Comparison of ENCODE assay signal across 24 cellular contexts in genomic region chr4:845836-846251, GRCh38. TPM values are rescaled to one million over a fixed set of nuclear protein-coding genes. Genes with fewer than 3 reads are reported as not detected.
DNase-seq lines count a peak whose midpoint lies in the region; ATAC-seq, FAIRE-seq and TF ChIP-seq lines count a peak whose summit lies in the region.
"Had no signal": no experiment of that assay in that cellular context is flagged by ENCODE, and none has a peak within 500 bp of the region (broad histone marks: within the 10 kb centered on the region; RNA-seq: fewer than 3 reads in every experiment).

No MANE protein-coding gene starts in this region.

- no peaks in the 10 kb centered on the region for H3K9me3 ChIP-seq in kidney (ENCODE audit: control insufficient read depth in 1 of 2, low read length in 2 of 2)
- no peaks in the 10 kb centered on the region for H3K9me3 ChIP-seq in smooth muscle cell (replicated peaks; ENCODE audit: low read depth)
- H3K9me3 ChIP-seq in vagina, result no peaks in the 10 kb centered on the region
- H3K9me3 ChIP-seq: transverse colon had no signal

- no peaks in the 10 kb centered on the region for H3K79me2 ChIP-seq in smooth muscle cell (ENCODE audit: low read depth)

- H3F3A ChIP-seq in smooth muscle cell (ENCODE audit: low read depth), result no peaks in the 10 kb centered on the region

- peak; percentile 44 for DNase-seq in Right ventricle myocardium inferior (ENCODE audit: missing footprints)
- DNase-seq in cardiac septum (ENCODE audit: low spot score), result no peak
- peak; percentile 18 to 45 for DNase-seq in cardiac fibroblast (ENCODE audit: low read depth in 2 of 2)
- peak; percentile 48 for DNase-seq in kidney
- no peak for DNase-seq in smooth muscle cell (lab: John Stamatoyannopoulos, UW; ENCODE audit: unreplicated experiment)
- DNase-seq in NCI-H774 (lab: John Stamatoyannopoulos, UW), result no peak
- no peak for DNase-seq in vagina (ENCODE audit: extremely low spot score in 2 of 2)
- DNase-seq: 8988T; activated CD4-positive, alpha-beta memory T cell treated with anti-CD3 and anti-CD28 coated beads, Interleukin-2, amount 10 ng/mL, durations not matched to agents 7 days and 5 days; activated T-cell treated with anti-CD3 and anti-CD28 coated beads, Interleukin-2, amount 50 U/mL, for 48 hours; brain microvascular endothelial cell; erythroblast; H9; islet precursor cell; NCI-H446 treated with DMSO at 0.1 percent for 48 hours; OCI-M1; stimulated activated naive CD4-positive, alpha-beta T cell; T-helper 17 cell; transverse colon had no signal

- intact Hi-C loops in Right ventricle myocardium inferior (cut with DNase I) (no loop called here), cardiac septum (cut with DNase I) (no loop called here), kidney (cut with DNase I) (no loop called here), vagina (cut with DNase I) (no loop called here)

- no peak overlapping the region for H2AFZ ChIP-seq in smooth muscle cell (ENCODE audit: low read depth)

- H3K27ac ChIP-seq in kidney (ENCODE audit: low read depth in 2 of 2, low read length in 2 of 2), result no peak overlapping the region
- no peak overlapping the region for H3K27ac ChIP-seq in smooth muscle cell (ENCODE audit: low read depth)
- no peak overlapping the region for H3K27ac ChIP-seq in vagina
- H3K27ac ChIP-seq: brain microvascular endothelial cell, transverse colon had no signal

- H3K4me2 ChIP-seq in smooth muscle cell, result peak overlapping the region; percentile 55

- no peaks in the 10 kb centered on the region for H4K20me1 ChIP-seq in smooth muscle cell (ENCODE audit: low read depth)

- no peaks in the 10 kb centered on the region for H3K36me3 ChIP-seq in kidney (ENCODE audit: control insufficient read depth in 1 of 2, insufficient read depth in 2 of 2, low read length in 2 of 2)
- no peaks in the 10 kb centered on the region for H3K36me3 ChIP-seq in smooth muscle cell (ENCODE audit: low read depth)
- peaks cover 0 to 24% of the 10 kb centered on the region in 2 donors for H3K36me3 ChIP-seq in vagina

- no peak for TF ChIP-seq POLR2A in vagina (IDR thresholded peaks at IDR 0.05)

- ATAC-seq in Right ventricle myocardium inferior, result no peak
- no peak for ATAC-seq in activated CD4-positive, CD25-positive, alpha-beta regulatory T cell treated with anti-CD3 and anti-CD28 coated beads, Interleukin-2, amount 50 U/mL, for 24 hours
- ATAC-seq: activated naive CD4-positive, alpha-beta T cell treated with anti-CD3 and anti-CD28 coated beads, Interleukin-2, amount 50 U/mL, for 72 hours; natural killer cell treated with Interleukin-12 subunit alpha and Interleukin-12 subunit beta and Interleukin-15 and Interleukin-18, amount 100 ng/mL, for 72 hours; T-helper 17 cell had no signal

- no peaks in the 10 kb centered on the region for H3K4me1 ChIP-seq in kidney (ENCODE audit: control insufficient read depth in 1 of 2, insufficient read depth in 1 of 2, low read depth in 1 of 2, low read length in 2 of 2)
- no peaks in the 10 kb centered on the region for H3K4me1 ChIP-seq in smooth muscle cell (ENCODE audit: low read depth)
- peaks cover 9% of the 10 kb centered on the region for H3K4me1 ChIP-seq in vagina
- H3K4me1 ChIP-seq: transverse colon had no signal

- no peak for FAIRE-seq in kidney (lab: Jason Lieb, UNC)
- FAIRE-seq: GM18507 had no signal

- no peak overlapping the region for H3K9ac ChIP-seq in kidney (ENCODE audit: low read length in 2 of 2)
- no peak overlapping the region for H3K9ac ChIP-seq in smooth muscle cell (ENCODE audit: low read depth)

- WGBS in smooth muscle cell (ENCODE audit: low lambda C conversion rate), result 64% methylated on average over 14 of the region's 14 CpGs

- H3K4me3 ChIP-seq in cardiac fibroblast (replicated peaks in 1 of 2; ENCODE audit: low read depth in 2 of 2, low read length in 2 of 2) (no peak overlapping the region), kidney (ENCODE audit: low read length in 2 of 2) (no peak overlapping the region), smooth muscle cell (no peak overlapping the region), vagina (no peak overlapping the region)
- H3K4me3 ChIP-seq: transverse colon had no signal

- TF ChIP-seq CTCF in cardiac fibroblast (IDR thresholded peaks at IDR 0.05; ENCODE audit: low read depth, low read length) (no peak), kidney (IDR thresholded peaks at IDR 0.05; ENCODE audit: borderline replicate concordance, extremely low read depth, insufficient read depth) (no peak), smooth muscle cell (IDR thresholded peaks at IDR 0.05; ENCODE audit: borderline replicate concordance, insufficient read depth, poor library complexity, severe bottlenecking) (no peak), vagina (IDR thresholded peaks at IDR 0.05) (no peak)

- H3K27me3 ChIP-seq in smooth muscle cell (ENCODE audit: low read depth) (no peaks in the 10 kb centered on the region), vagina (no peaks in the 10 kb centered on the region)
- H3K27me3 ChIP-seq: brain microvascular endothelial cell, transverse colon had no signal

RNA-seq across cellular contexts. Expression of gene CPLX1, which starts 19.9 kb away (rescaled TPM):
- total RNA-seq in Right ventricle myocardium inferior (3.1 TPM), cardiac septum (9.4 TPM), kidney (10.2 TPM), smooth muscle cell (0.58 TPM in 1 of 2 replicates, not detected in the other), vagina (0.98 TPM)
- polyA plus RNA-seq in kidney (ENCODE audit: insufficient read depth, low read depth, low replicate concordance) (3.9 TPM), smooth muscle cell (not detected in 2 replicates)
- total RNA-seq: natural killer cell treated with Interleukin-12 subunit alpha and Interleukin-12 subunit beta and Interleukin-15 and Interleukin-18, amount 100 ng/mL, for 72 hours had no signal
- polyA plus RNA-seq: CD14-positive monocyte had no signal

Comparison
In these comparisons a context has a peak if more than half of its experiments do, and no peak if none do; other contexts are left out.
1. DNase-seq: peak in Right ventricle myocardium inferior (single experiment), cardiac fibroblast (2 of 2) and kidney (single experiment); none in cardiac septum (single experiment), smooth muscle cell (single experiment), NCI-H774 (single experiment) and vagina (0 of 2).